1 cellular context compared by ENCODE assay signal in the genomic region with DNA sequence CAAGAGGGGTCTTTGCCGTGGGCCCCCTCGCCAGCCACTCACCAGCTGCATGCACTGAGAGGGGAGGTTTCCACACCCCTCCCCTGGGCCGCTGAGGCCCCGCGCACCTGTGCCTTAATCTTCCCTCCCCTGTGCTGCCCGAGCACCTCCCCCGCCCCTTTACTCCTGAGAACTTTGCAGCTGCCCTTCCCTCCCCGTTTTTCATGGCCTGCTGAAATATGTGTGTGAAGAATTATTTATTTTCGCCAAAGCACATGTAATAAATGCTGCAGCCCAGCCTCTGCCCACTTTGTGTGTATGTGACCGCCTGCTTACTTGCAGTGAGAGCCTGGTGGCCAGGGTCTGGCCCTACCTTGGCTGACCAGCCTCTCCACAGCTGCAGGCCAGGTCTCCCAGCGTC.
TF ChIP-seq lines count a peak whose summit lies in the region.

No MANE protein-coding gene starts in this region.

TF ChIP-seq in GM23338, 12 proteins besides CTCF, POLR2A, EP300 and RAD21:
- TF ChIP-seq CREB1 (CRISPR knock-in tag; IDR thresholded peaks at IDR 0.05; ENCODE audit: low read depth) = no peak
- TF ChIP-seq, protein P1, sequence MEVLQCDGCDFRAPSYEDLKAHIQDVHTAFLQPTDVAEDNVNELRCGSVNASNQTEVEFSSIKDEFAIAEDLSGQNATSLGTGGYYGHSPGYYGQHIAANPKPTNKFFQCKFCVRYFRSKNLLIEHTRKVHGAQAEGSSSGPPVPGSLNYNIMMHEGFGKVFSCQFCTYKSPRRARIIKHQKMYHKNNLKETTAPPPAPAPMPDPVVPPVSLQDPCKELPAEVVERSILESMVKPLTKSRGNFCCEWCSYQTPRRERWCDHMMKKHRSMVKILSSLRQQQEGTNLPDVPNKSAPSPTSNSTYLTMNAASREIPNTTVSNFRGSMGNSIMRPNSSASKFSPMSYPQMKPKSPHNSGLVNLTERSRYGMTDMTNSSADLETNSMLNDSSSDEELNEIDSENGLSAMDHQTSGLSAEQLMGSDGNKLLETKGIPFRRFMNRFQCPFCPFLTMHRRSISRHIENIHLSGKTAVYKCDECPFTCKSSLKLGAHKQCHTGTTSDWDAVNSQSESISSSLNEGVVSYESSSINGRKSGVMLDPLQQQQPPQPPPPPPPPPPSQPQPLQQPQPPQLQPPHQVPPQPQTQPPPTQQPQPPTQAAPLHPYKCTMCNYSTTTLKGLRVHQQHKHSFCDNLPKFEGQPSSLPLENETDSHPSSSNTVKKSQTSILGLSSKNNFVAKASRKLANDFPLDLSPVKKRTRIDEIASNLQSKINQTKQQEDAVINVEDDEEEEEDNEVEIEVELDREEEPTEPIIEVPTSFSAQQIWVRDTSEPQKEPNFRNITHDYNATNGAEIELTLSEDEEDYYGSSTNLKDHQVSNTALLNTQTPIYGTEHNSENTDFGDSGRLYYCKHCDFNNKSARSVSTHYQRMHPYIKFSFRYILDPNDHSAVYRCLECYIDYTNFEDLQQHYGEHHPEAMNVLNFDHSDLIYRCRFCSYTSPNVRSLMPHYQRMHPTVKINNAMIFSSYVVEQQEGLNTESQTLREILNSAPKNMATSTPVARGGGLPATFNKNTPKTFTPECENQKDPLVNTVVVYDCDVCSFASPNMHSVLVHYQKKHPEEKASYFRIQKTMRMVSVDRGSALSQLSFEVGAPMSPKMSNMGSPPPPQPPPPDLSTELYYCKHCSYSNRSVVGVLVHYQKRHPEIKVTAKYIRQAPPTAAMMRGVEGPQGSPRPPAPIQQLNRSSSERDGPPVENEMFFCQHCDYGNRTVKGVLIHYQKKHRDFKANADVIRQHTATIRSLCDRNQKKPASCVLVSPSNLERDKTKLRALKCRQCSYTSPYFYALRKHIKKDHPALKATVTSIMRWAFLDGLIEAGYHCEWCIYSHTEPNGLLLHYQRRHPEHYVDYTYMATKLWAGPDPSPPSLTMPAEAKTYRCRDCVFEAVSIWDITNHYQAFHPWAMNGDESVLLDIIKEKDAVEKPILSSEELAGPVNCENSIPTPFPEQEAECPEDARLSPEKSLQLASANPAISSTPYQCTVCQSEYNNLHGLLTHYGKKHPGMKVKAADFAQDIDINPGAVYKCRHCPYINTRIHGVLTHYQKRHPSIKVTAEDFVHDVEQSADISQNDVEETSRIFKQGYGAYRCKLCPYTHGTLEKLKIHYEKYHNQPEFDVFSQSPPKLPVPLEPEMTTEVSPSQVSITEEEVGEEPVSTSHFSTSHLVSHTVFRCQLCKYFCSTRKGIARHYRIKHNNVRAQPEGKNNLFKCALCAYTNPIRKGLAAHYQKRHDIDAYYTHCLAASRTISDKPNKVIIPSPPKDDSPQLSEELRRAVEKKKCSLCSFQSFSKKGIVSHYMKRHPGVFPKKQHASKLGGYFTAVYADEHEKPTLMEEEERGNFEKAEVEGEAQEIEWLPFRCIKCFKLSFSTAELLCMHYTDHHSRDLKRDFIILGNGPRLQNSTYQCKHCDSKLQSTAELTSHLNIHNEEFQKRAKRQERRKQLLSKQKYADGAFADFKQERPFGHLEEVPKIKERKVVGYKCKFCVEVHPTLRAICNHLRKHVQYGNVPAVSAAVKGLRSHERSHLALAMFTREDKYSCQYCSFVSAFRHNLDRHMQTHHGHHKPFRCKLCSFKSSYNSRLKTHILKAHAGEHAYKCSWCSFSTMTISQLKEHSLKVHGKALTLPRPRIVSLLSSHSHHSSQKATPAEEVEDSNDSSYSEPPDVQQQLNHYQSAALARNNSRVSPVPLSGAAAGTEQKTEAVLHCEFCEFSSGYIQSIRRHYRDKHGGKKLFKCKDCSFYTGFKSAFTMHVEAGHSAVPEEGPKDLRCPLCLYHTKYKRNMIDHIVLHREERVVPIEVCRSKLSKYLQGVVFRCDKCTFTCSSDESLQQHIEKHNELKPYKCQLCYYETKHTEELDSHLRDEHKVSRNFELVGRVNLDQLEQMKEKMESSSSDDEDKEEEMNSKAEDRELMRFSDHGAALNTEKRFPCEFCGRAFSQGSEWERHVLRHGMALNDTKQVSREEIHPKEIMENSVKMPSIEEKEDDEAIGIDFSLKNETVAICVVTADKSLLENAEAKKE (CRISPR knock-in tag; IDR thresholded peaks at IDR 0.05) = no peak
- TF ChIP-seq ZNF331 (CRISPR knock-in tag; IDR thresholded peaks at IDR 0.05; ENCODE audit: low read depth) = no peak
- TF ChIP-seq ZNF114 (CRISPR knock-in tag; IDR thresholded peaks at IDR 0.05) = no peak
- TF ChIP-seq EZH2phosphoT487 (IDR thresholded peaks at IDR 0.05; ENCODE audit: unreplicated experiment) = no peak
- TF ChIP-seq, protein P2, sequence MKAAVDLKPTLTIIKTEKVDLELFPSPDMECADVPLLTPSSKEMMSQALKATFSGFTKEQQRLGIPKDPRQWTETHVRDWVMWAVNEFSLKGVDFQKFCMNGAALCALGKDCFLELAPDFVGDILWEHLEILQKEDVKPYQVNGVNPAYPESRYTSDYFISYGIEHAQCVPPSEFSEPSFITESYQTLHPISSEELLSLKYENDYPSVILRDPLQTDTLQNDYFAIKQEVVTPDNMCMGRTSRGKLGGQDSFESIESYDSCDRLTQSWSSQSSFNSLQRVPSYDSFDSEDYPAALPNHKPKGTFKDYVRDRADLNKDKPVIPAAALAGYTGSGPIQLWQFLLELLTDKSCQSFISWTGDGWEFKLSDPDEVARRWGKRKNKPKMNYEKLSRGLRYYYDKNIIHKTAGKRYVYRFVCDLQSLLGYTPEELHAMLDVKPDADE (IDR thresholded peaks at IDR 0.05) = no peak
- TF ChIP-seq STAT1 (IDR thresholded peaks at IDR 0.05; ENCODE audit: unreplicated experiment) = no peak
- TF ChIP-seq, protein P3, sequence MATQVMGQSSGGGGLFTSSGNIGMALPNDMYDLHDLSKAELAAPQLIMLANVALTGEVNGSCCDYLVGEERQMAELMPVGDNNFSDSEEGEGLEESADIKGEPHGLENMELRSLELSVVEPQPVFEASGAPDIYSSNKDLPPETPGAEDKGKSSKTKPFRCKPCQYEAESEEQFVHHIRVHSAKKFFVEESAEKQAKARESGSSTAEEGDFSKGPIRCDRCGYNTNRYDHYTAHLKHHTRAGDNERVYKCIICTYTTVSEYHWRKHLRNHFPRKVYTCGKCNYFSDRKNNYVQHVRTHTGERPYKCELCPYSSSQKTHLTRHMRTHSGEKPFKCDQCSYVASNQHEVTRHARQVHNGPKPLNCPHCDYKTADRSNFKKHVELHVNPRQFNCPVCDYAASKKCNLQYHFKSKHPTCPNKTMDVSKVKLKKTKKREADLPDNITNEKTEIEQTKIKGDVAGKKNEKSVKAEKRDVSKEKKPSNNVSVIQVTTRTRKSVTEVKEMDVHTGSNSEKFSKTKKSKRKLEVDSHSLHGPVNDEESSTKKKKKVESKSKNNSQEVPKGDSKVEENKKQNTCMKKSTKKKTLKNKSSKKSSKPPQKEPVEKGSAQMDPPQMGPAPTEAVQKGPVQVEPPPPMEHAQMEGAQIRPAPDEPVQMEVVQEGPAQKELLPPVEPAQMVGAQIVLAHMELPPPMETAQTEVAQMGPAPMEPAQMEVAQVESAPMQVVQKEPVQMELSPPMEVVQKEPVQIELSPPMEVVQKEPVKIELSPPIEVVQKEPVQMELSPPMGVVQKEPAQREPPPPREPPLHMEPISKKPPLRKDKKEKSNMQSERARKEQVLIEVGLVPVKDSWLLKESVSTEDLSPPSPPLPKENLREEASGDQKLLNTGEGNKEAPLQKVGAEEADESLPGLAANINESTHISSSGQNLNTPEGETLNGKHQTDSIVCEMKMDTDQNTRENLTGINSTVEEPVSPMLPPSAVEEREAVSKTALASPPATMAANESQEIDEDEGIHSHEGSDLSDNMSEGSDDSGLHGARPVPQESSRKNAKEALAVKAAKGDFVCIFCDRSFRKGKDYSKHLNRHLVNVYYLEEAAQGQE (IDR thresholded peaks at IDR 0.05; ENCODE audit: unreplicated experiment) = no peak
- TF ChIP-seq EZH2 (IDR thresholded peaks at IDR 0.05; ENCODE audit: low read depth, unreplicated experiment) = no peak
- no peak for TF ChIP-seq POLR2AphosphoS5 (IDR thresholded peaks at IDR 0.05; ENCODE audit: low read depth)
- no peak for TF ChIP-seq NANOG (IDR thresholded peaks at IDR 0.05; ENCODE audit: borderline replicate concordance)
- TF ChIP-seq JUNB (IDR thresholded peaks at IDR 0.05; ENCODE audit: unreplicated experiment) = no peak
TF ChIP-seq in GM23338: peak in this region for 0.
